In the genomic region with DNA sequence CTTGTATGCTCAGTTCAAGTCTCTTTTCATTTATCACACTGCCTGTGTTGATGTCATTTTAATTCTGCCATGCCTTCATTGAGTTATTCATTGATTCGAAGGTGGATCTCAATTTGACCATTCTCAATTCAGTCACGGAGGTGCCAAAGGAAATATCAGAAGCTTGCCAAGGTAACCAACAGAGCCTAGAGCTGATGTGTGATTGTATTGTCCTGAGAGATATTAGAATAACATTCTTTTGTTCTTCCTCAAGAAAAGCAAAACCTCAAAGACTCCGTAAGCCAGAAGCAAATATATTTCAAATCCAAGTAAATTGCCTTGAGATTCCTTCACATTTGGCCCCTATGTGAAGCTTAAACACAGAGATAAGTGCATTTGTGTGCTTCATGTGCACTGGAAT, we compare ENCODE assay signal across 14 cellular contexts.
A peak's percentile ranks its signal among the peaks of the same experiment; 100 is the strongest.
DNase-seq lines count a peak whose midpoint lies in the region; ATAC-seq and TF ChIP-seq lines count a peak whose summit lies in the region.
"Had no signal": no experiment of that assay in that cellular context is flagged by ENCODE, and none has a peak within 500 bp of the region (broad histone marks: within the 10 kb centered on the region; RNA-seq: fewer than 3 reads in every experiment).

No MANE protein-coding gene starts in this region.

- POLR2A ChIA-PET in RWPE1 (lab: Yijun Ruan, JAX; ENCODE audit: low non-redundant PET), result no interaction called here

- no peaks in the 10 kb centered on the region for H3K9me3 ChIP-seq in osteoblast (ENCODE audit: low read depth, low read length)

- H3K4me3 ChIP-seq in astrocyte of the cerebellum (ENCODE audit: low read depth, low read length), result no peak overlapping the region
- H3K4me3 ChIP-seq in fibroblast of the aortic adventitia (ENCODE audit: low read depth, low read length), result no peak overlapping the region
- no peak overlapping the region for H3K4me3 ChIP-seq in osteoblast (ENCODE audit: insufficient read depth, low read length)
- H3K4me3 ChIP-seq: BLaER1 treated with 17β-estradiol and CSF1 and Interleukin-3, amounts not matched to agents 10 nM and 100 nM had no signal

- peak; percentile 58 for DNase-seq in astrocyte of the cerebellum (ENCODE audit: low read depth)
- DNase-seq in fibroblast of the aortic adventitia (ENCODE audit: low read depth), result peak; percentile 83
- no peak for DNase-seq in osteoblast (ENCODE audit: insufficient read length, low spot score, missing footprints)
- DNase-seq in stromal cell of bone marrow (ENCODE audit: low read depth), result peak; percentile 66
- DNase-seq in RWPE1 (ENCODE audit: low spot score), result no peak
- no peak for DNase-seq in iPS-NIHi11 (ENCODE audit: low spot score)
- DNase-seq: ACHN; CD4-positive, CD25-positive, alpha-beta regulatory T cell; DND-41; GDM1; HCEC 1CT; HFFc6 had no signal

- CTCF ChIA-PET in RWPE1 (lab: Yijun Ruan, JAX), result no interaction called here

- H3K79me2 ChIP-seq in osteoblast (ENCODE audit: insufficient read depth, low read length), result no peaks in the 10 kb centered on the region

- H3K27me3 ChIP-seq in osteoblast (ENCODE audit: insufficient read depth, low read length), result no peaks in the 10 kb centered on the region
- H3K27me3 ChIP-seq: BLaER1 treated with 17β-estradiol and CSF1 and Interleukin-3, amounts not matched to agents 10 nM and 100 nM had no signal

- peak overlapping the region; percentile 91 for H3K27ac ChIP-seq in osteoblast (ENCODE audit: low read depth, low read length)
- no peak overlapping the region for H3K27ac ChIP-seq in RWPE1
- H3K27ac ChIP-seq: BLaER1 treated with 17β-estradiol and CSF1 and Interleukin-3, amounts not matched to agents 10 nM and 100 nM had no signal

- no peaks in the 10 kb centered on the region for H4K20me1 ChIP-seq in osteoblast (ENCODE audit: insufficient read depth, low read length)
- H4K20me1 ChIP-seq: BLaER1 treated with 17β-estradiol and CSF1 and Interleukin-3, amounts not matched to agents 10 nM and 100 nM had no signal

- no peak for ATAC-seq in GM21381 (IDR thresholded peaks at IDR 0.05; ENCODE audit: unreplicated experiment)

- H2AFZ ChIP-seq in osteoblast (ENCODE audit: low read length), result no peak overlapping the region

- H3K4me2 ChIP-seq in osteoblast (ENCODE audit: insufficient read depth, low read length), result peak overlapping the region; percentile 35
- H3K4me2 ChIP-seq: BLaER1 treated with 17β-estradiol and CSF1 and Interleukin-3, amounts not matched to agents 10 nM and 100 nM had no signal

- in situ Hi-C loops in astrocyte of the cerebellum (cut with HindIII; ENCODE audit: low sequenced_read_pairs), result no loop called here

- peaks cover 14% of the 10 kb centered on the region for H3K4me1 ChIP-seq in osteoblast (ENCODE audit: insufficient read depth, low read length)
- H3K4me1 ChIP-seq: BLaER1 treated with 17β-estradiol and CSF1 and Interleukin-3, amounts not matched to agents 10 nM and 100 nM had no signal

- H3K36me3 ChIP-seq in osteoblast (ENCODE audit: insufficient read depth, low read length), result no peaks in the 10 kb centered on the region
- H3K36me3 ChIP-seq: BLaER1 treated with 17β-estradiol and CSF1 and Interleukin-3, amounts not matched to agents 10 nM and 100 nM had no signal

- TF ChIP-seq CTCF in astrocyte of the cerebellum (IDR thresholded peaks at IDR 0.05; ENCODE audit: low read depth, low read length, missing control alignments) (no peak), fibroblast of the aortic adventitia (IDR thresholded peaks at IDR 0.05; ENCODE audit: insufficient read depth, low read length) (no peak), osteoblast (IDR thresholded peaks at IDR 0.05; ENCODE audit: extremely low read depth, low read depth, low read length) (no peak), RWPE1 (conservative IDR thresholded peaks at IDR 0.05; ENCODE audit: low read depth) (no peak)

Comparison
In these comparisons a context has a peak if more than half of its experiments do, and no peak if none do; other contexts are left out.
1. DNase-seq: peak in astrocyte of the cerebellum (single experiment), fibroblast of the aortic adventitia (single experiment) and stromal cell of bone marrow (single experiment); none in osteoblast (single experiment), RWPE1 (single experiment) and iPS-NIHi11 (single experiment).